1 cellular context compared by ENCODE assay signal in genomic region chr6:12290490-12290820, GRCh38.
TF ChIP-seq lines count a peak whose summit lies in the region.

No MANE protein-coding gene starts in this region.

TF ChIP-seq in SK-N-SH, 30 proteins besides CTCF, POLR2A, EP300 and RAD21 (continued from another document):
- TF ChIP-seq, protein P1, sequence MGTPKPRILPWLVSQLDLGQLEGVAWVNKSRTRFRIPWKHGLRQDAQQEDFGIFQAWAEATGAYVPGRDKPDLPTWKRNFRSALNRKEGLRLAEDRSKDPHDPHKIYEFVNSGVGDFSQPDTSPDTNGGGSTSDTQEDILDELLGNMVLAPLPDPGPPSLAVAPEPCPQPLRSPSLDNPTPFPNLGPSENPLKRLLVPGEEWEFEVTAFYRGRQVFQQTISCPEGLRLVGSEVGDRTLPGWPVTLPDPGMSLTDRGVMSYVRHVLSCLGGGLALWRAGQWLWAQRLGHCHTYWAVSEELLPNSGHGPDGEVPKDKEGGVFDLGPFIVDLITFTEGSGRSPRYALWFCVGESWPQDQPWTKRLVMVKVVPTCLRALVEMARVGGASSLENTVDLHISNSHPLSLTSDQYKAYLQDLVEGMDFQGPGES (IDR thresholded peaks at IDR 0.05; ENCODE audit: low read depth, low read length), result no peak
- no peak for TF ChIP-seq RCOR1 (IDR thresholded peaks at IDR 0.05; ENCODE audit: low read length)
